8 cellular contexts compared by ENCODE assay signal in genomic region chr20:32583581-32584045, GRCh38. TPM values are rescaled to one million over a fixed set of nuclear protein-coding genes. Genes with fewer than 3 reads are reported as not detected.
DNase-seq lines count a peak whose midpoint lies in the region; ATAC-seq and TF ChIP-seq lines count a peak whose summit lies in the region.

No MANE protein-coding gene starts in this region.

- intact Hi-C loops in left cardiac atrium (cut with DNase I) (loop anchor here in 1 of 2 donors (5.0 kb wide), 1 partner anchor 46 kb away; no protein-coding TSS in a partner anchor), posterior vena cava (cut with DNase I) (no loop called here)

- ATAC-seq in WTC11 (0 out of 2 replicates have a peak, but pooled peaks have one; percentile 2), left cardiac atrium (peak; percentile 6 to 27)
- no peak for ATAC-seq in stimulated activated naive CD8-positive, alpha-beta T cell treated with anti-CD3 and anti-CD28 coated beads, Interleukin-15, Interleukin-2, amounts not matched to agents 100 U/mL and 50 U/mL, for 24 hours

- DNase-seq in NCI-H1417 (lab: John Stamatoyannopoulos, UW) (peak in 2 of 3 experiments; percentile 49 to 62), NCI-H1417 treated with DMSO at 0.1 percent for 48 hours (lab: John Stamatoyannopoulos, UW) (no peak), WTC11 (ENCODE audit: low spot score) (no peak), left cardiac atrium (no peak), posterior vena cava (ENCODE audit: low spot score) (no peak), AG20443 (ENCODE audit: low spot score) (no peak), mesothelial cell of epicardium (ENCODE audit: low spot score in 2 of 2, unreplicated experiment in 2 of 2) (no peak)
- peak; percentile 35 for DNase-seq in stimulated activated naive CD8-positive, alpha-beta T cell treated with anti-CD3 and anti-CD28 coated beads, Interleukin-15, Interleukin-2, amounts not matched to agents 100 U/mL and 50 U/mL, for 24 hours

- H3K4me1 Mint-ChIP-seq in WTC11 (peaks cover 25% of the 10 kb centered on the region), mesothelial cell of epicardium (peaks cover 34% of the 10 kb centered on the region)

- H3K4me3 Mint-ChIP-seq in WTC11 (no peak overlapping the region), mesothelial cell of epicardium (no peak overlapping the region)

- H3K9me3 Mint-ChIP-seq in WTC11 = no peaks in the 10 kb centered on the region
- no peaks in the 10 kb centered on the region for H3K9me3 Mint-ChIP-seq in mesothelial cell of epicardium

- H3K27me3 Mint-ChIP-seq in WTC11 (ENCODE audit: low read depth) (peaks cover 33% of the 10 kb centered on the region), mesothelial cell of epicardium (ENCODE audit: low read depth) (peaks cover 25% of the 10 kb centered on the region)

- H3K36me3 Mint-ChIP-seq in WTC11 (no peaks in the 10 kb centered on the region), mesothelial cell of epicardium (no peaks in the 10 kb centered on the region)

- no peak for TF ChIP-seq CTCF in WTC11 (IDR thresholded peaks at IDR 0.05)
- no peak for TF ChIP-seq CTCF in mesothelial cell of epicardium (IDR thresholded peaks at IDR 0.05; ENCODE audit: unreplicated experiment)

- H3K27ac Mint-ChIP-seq in WTC11 (no peak overlapping the region), mesothelial cell of epicardium (no peak overlapping the region)

- POLR2A ChIA-PET in WTC11 (lab: Charles Lee) = no interaction called here

- CTCF ChIA-PET in WTC11 (lab: Charles Lee) = no interaction called here

TF ChIP-seq in WTC11, 78 proteins besides CTCF, POLR2A, EP300 and RAD21:
- no peak for TF ChIP-seq STAT6 (CRISPR knock-in tag; conservative IDR thresholded peaks at IDR 0.05; ENCODE audit: low read depth)
- no peak for TF ChIP-seq E2F4 (CRISPR knock-in tag; IDR thresholded peaks at IDR 0.05; ENCODE audit: borderline replicate concordance, low read depth)
- no peak for TF ChIP-seq NR3C1 (CRISPR knock-in tag; conservative IDR thresholded peaks at IDR 0.05; ENCODE audit: low read depth)
- TF ChIP-seq ZNF671 (CRISPR knock-in tag; IDR thresholded peaks at IDR 0.05) = no peak
- no peak for TF ChIP-seq MLX (CRISPR knock-in tag; IDR thresholded peaks at IDR 0.05)
- TF ChIP-seq ZNF317 (CRISPR knock-in tag; IDR thresholded peaks at IDR 0.05; ENCODE audit: borderline replicate concordance, low read depth) = no peak
- no peak for TF ChIP-seq TEAD4 (CRISPR knock-in tag; IDR thresholded peaks at IDR 0.05)
- no peak for TF ChIP-seq ERG (CRISPR knock-in tag; IDR thresholded peaks at IDR 0.05)
- TF ChIP-seq SP1 (CRISPR knock-in tag; conservative IDR thresholded peaks at IDR 0.05) = no peak

RNA-seq across cellular contexts. Expression of gene NOL4L, which starts 1.5 kb away (rescaled TPM):
- total RNA-seq in WTC11 (2021) = 24.0 to 29.0 TPM (median 25.6 TPM) in 3 replicates
- 1 to 10 TPM; 8.5 to 9.7 TPM for total RNA-seq in left cardiac atrium
- total RNA-seq in posterior vena cava = 10 to 100 TPM in 1 of 2 donors, 1 to 10 TPM in 1; 9.3 to 12.0 TPM
- 90.6 to 93.7 TPM (median 91.3 TPM) in 3 replicates for total RNA-seq in mesothelial cell of epicardium

Comparison
In these comparisons a context has a peak if more than half of its experiments do, and no peak if none do; other contexts are left out.
1. DNase-seq: peak in NCI-H1417 (2 of 3) and stimulated activated naive CD8-positive, alpha-beta T cell treated with anti-CD3 and anti-CD28 coated beads, Interleukin-15, Interleukin-2, amounts not matched to agents 100 U/mL and 50 U/mL, for 24 hours (single experiment); none in NCI-H1417 treated with DMSO at 0.1 percent for 48 hours (single experiment), WTC11 (single experiment), left cardiac atrium (single experiment), posterior vena cava (single experiment), AG20443 (single experiment) and mesothelial cell of epicardium (0 of 2).